In genomic region chr1:155463865-155464264, GRCh38 we compare ENCODE assay signal across 14 cellular contexts.
DNase-seq lines count a peak whose midpoint lies in the region; ATAC-seq and TF ChIP-seq lines count a peak whose summit lies in the region.
"Had no signal": no experiment of that assay in that cellular context is flagged by ENCODE, and none has a peak within 500 bp of the region (broad histone marks: within the 10 kb centered on the region; RNA-seq: fewer than 3 reads in every experiment).

No MANE protein-coding gene starts in this region.

- POLR2A ChIA-PET in BJ (lab: Charles Lee) = interaction anchor here (0.6 kb wide), 1 partner anchor 52 kb away, joined by 3 read pairs; no protein-coding TSS in a partner anchor
- POLR2A ChIA-PET in HEK293T (lab: Yijun Ruan, JAX) = no interaction called here

- H3K9ac ChIP-seq in Karpas-422 (ENCODE audit: low read length) = no peak overlapping the region

- no peak overlapping the region for H2AFZ ChIP-seq in Karpas-422 (ENCODE audit: low read length)

- peaks cover 86% of the 10 kb centered on the region for H3K79me2 ChIP-seq in Karpas-422 (ENCODE audit: low read length)

- ATAC-seq in GM18868 (IDR thresholded peaks at IDR 0.05; ENCODE audit: unreplicated experiment) = no peak
- ATAC-seq: esophagus mucosa, sciatic nerve had no signal

- no peak overlapping the region for H3K4me3 ChIP-seq in BJ (ENCODE audit: low read depth, low read length)
- H3K4me3 ChIP-seq in Karpas-422 (ENCODE audit: low read length) = no peak overlapping the region
- H3K4me3 ChIP-seq: lung had no signal

- H3K4me2 ChIP-seq in Karpas-422 (ENCODE audit: low read depth, low read length, poor library complexity, severe bottlenecking) = no peak overlapping the region

- no peaks in the 10 kb centered on the region for H3K9me3 ChIP-seq in Karpas-422 (ENCODE audit: low read length)

- H3K27ac ChIP-seq in Karpas-422 (ENCODE audit: low read length) = 0 out of 2 replicates have a peak overlapping the region, but pooled peaks have one; percentile 37

- H4K20me1 ChIP-seq in Karpas-422 (ENCODE audit: insufficient read depth, low read depth, low read length) = no peaks in the 10 kb centered on the region

- DNase-seq in BJ (ENCODE audit: low read depth) (peak; percentile 26), Karpas-422 (no peak), dermis blood vessel endothelial cell (peak; percentile 20), non-pigmented ciliary epithelial cell (ENCODE audit: low read depth) (peak; percentile 70), DMS153 treated with DMSO at 0.1 percent for 48 hours (lab: John Stamatoyannopoulos, UW; ENCODE audit: unreplicated experiment) (no peak), NCI-H2196 treated with DMSO at 0.1 percent for 48 hours (lab: John Stamatoyannopoulos, UW; ENCODE audit: unreplicated experiment) (no peak), HEK293T (ENCODE audit: extremely low spot score) (no peak)
- DNase-seq: activated CD4-positive, alpha-beta T cell treated with anti-CD3 and anti-CD28 coated beads for 4 hours; amygdala; NCI-H2107 had no signal

- TF ChIP-seq CTCF in BJ (IDR thresholded peaks at IDR 0.05; ENCODE audit: insufficient read depth, low read depth, low read length) = no peak

- peaks cover 40% of the 10 kb centered on the region for H3K4me1 ChIP-seq in Karpas-422 (ENCODE audit: low read length)

- H3K27me3 ChIP-seq in BJ (ENCODE audit: control insufficient read depth, insufficient read depth, low read length) (no peaks in the 10 kb centered on the region), Karpas-422 (ENCODE audit: low read length) (no peaks in the 10 kb centered on the region)

- 0 out of 2 replicates have a peak, but pooled peaks cover 2% of the 10 kb centered on the region for H3K36me3 ChIP-seq in BJ (ENCODE audit: control insufficient read depth, insufficient read depth, low read length)
- H3K36me3 ChIP-seq in Karpas-422 (ENCODE audit: insufficient read depth, low read length) = no peaks in the 10 kb centered on the region; the same call in 1 of the 2 replicates

- H3K9me2 ChIP-seq in Karpas-422 (replicated peaks; ENCODE audit: insufficient read depth, low read length) = no peaks in the 10 kb centered on the region

- CTCF ChIA-PET in BJ (lab: Yijun Ruan, JAX) = interaction anchor here (1.2 kb wide), 1 partner anchor 213 kb away, joined by 3 read pairs; no protein-coding TSS in a partner anchor
- CTCF ChIA-PET in HEK293T (lab: Yijun Ruan, JAX) = no interaction called here

TF ChIP-seq in HEK293T, 16 proteins besides CTCF, POLR2A, EP300 and RAD21:
- TF ChIP-seq FOXK2 (IDR thresholded peaks at IDR 0.05) (no peak), CTBP1 (IDR thresholded peaks at IDR 0.05; ENCODE audit: borderline replicate concordance) (no peak), ELF4 (IDR thresholded peaks at IDR 0.05) (no peak), LEF1 (IDR thresholded peaks at IDR 0.05; ENCODE audit: borderline replicate concordance) (no peak), ZNF384 (IDR thresholded peaks at IDR 0.05) (no peak), TARDBP (IDR thresholded peaks at IDR 0.05) (no peak), NFRKB (IDR thresholded peaks at IDR 0.05) (no peak), SP1 (IDR thresholded peaks at IDR 0.05) (no peak), FOXM1 (IDR thresholded peaks at IDR 0.05; ENCODE audit: borderline replicate concordance) (no peak), L3MBTL2 (conservative IDR thresholded peaks at IDR 0.05) (no peak), BHLHE40 (IDR thresholded peaks at IDR 0.05; ENCODE audit: borderline replicate concordance) (no peak), ARNT (IDR thresholded peaks at IDR 0.05) (no peak), SUZ12 (IDR thresholded peaks at IDR 0.05) (no peak), PKNOX1 (IDR thresholded peaks at IDR 0.05) (no peak), HDGF (IDR thresholded peaks at IDR 0.05; ENCODE audit: borderline replicate concordance) (no peak), FOXA1 (IDR thresholded peaks at IDR 0.05) (no peak)

Comparison
In these comparisons a context has a peak if more than half of its experiments do, and no peak if none do; other contexts are left out.
1. DNase-seq: peak in BJ (single experiment), dermis blood vessel endothelial cell (single experiment) and non-pigmented ciliary epithelial cell (single experiment); none in Karpas-422 (single experiment), DMS153 treated with DMSO at 0.1 percent for 48 hours (single experiment), NCI-H2196 treated with DMSO at 0.1 percent for 48 hours (single experiment) and HEK293T (single experiment).